Comparison of ENCODE assay signal across 1 cellular context in the genomic region with DNA sequence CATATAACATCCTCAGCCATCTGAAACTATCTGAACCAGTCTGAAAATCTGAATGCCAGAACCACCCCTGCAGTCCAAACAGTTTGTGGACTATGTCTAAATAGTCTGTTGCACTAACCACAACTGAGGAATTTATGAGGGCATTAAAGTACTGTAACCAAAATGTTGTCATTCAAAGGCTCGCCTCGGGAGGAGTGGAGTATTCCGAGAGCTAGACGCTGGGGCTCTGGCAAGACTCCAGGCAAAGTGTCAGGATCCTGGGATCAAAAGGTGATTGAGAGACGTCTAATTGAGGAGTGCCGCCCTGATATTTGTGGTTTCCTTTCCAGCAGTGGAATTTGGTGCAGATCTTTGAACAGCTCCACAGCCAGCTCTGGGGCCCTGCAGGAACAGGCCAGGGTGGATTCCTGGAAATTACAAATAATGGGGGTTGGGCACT.
TF ChIP-seq lines count a peak whose summit lies in the region.

No MANE protein-coding gene starts in this region.

TF ChIP-seq in GM23338, 12 proteins besides CTCF, POLR2A, EP300 and RAD21 (continued from another document):
- TF ChIP-seq, protein P1, sequence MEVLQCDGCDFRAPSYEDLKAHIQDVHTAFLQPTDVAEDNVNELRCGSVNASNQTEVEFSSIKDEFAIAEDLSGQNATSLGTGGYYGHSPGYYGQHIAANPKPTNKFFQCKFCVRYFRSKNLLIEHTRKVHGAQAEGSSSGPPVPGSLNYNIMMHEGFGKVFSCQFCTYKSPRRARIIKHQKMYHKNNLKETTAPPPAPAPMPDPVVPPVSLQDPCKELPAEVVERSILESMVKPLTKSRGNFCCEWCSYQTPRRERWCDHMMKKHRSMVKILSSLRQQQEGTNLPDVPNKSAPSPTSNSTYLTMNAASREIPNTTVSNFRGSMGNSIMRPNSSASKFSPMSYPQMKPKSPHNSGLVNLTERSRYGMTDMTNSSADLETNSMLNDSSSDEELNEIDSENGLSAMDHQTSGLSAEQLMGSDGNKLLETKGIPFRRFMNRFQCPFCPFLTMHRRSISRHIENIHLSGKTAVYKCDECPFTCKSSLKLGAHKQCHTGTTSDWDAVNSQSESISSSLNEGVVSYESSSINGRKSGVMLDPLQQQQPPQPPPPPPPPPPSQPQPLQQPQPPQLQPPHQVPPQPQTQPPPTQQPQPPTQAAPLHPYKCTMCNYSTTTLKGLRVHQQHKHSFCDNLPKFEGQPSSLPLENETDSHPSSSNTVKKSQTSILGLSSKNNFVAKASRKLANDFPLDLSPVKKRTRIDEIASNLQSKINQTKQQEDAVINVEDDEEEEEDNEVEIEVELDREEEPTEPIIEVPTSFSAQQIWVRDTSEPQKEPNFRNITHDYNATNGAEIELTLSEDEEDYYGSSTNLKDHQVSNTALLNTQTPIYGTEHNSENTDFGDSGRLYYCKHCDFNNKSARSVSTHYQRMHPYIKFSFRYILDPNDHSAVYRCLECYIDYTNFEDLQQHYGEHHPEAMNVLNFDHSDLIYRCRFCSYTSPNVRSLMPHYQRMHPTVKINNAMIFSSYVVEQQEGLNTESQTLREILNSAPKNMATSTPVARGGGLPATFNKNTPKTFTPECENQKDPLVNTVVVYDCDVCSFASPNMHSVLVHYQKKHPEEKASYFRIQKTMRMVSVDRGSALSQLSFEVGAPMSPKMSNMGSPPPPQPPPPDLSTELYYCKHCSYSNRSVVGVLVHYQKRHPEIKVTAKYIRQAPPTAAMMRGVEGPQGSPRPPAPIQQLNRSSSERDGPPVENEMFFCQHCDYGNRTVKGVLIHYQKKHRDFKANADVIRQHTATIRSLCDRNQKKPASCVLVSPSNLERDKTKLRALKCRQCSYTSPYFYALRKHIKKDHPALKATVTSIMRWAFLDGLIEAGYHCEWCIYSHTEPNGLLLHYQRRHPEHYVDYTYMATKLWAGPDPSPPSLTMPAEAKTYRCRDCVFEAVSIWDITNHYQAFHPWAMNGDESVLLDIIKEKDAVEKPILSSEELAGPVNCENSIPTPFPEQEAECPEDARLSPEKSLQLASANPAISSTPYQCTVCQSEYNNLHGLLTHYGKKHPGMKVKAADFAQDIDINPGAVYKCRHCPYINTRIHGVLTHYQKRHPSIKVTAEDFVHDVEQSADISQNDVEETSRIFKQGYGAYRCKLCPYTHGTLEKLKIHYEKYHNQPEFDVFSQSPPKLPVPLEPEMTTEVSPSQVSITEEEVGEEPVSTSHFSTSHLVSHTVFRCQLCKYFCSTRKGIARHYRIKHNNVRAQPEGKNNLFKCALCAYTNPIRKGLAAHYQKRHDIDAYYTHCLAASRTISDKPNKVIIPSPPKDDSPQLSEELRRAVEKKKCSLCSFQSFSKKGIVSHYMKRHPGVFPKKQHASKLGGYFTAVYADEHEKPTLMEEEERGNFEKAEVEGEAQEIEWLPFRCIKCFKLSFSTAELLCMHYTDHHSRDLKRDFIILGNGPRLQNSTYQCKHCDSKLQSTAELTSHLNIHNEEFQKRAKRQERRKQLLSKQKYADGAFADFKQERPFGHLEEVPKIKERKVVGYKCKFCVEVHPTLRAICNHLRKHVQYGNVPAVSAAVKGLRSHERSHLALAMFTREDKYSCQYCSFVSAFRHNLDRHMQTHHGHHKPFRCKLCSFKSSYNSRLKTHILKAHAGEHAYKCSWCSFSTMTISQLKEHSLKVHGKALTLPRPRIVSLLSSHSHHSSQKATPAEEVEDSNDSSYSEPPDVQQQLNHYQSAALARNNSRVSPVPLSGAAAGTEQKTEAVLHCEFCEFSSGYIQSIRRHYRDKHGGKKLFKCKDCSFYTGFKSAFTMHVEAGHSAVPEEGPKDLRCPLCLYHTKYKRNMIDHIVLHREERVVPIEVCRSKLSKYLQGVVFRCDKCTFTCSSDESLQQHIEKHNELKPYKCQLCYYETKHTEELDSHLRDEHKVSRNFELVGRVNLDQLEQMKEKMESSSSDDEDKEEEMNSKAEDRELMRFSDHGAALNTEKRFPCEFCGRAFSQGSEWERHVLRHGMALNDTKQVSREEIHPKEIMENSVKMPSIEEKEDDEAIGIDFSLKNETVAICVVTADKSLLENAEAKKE (CRISPR knock-in tag; IDR thresholded peaks at IDR 0.05), result no peak
- TF ChIP-seq STAT1 (IDR thresholded peaks at IDR 0.05; ENCODE audit: unreplicated experiment), result no peak
- TF ChIP-seq EZH2phosphoT487 (IDR thresholded peaks at IDR 0.05; ENCODE audit: unreplicated experiment), result no peak
